8 cellular contexts compared by ENCODE assay signal in genomic region chr5:179023528-179024189, GRCh38. TPM values are rescaled to one million over a fixed set of nuclear protein-coding genes. Genes with fewer than 3 reads are reported as not detected.
DNase-seq lines count a peak whose midpoint lies in the region; ATAC-seq, FAIRE-seq and TF ChIP-seq lines count a peak whose summit lies in the region.

Gene ZNF879 (plus strand): TSS chr5:179023804. CDS start chr5:179025005, 1,201 bp downstream.

- H3K9me3 ChIP-seq in fibroblast of lung (ENCODE audit: control insufficient read depth, insufficient read depth, low read depth, low read length) = no peaks in the 10 kb centered on the region

- H3K4me2 ChIP-seq in fibroblast of lung (ENCODE audit: extremely low read depth, insufficient read depth, low read length) = peak within 1 kb of the TSS; percentile 89

- H3K36me3 ChIP-seq in fibroblast of lung (ENCODE audit: control insufficient read depth, insufficient read depth, low read length) = peaks cover 3% of the 10 kb centered on the region

- H3K4me1 Mint-ChIP-seq in activated T-helper 2 cell treated with anti-CD3 and anti-CD28 coated beads, Interferon-gamma antibody, Interleukin-2, Interleukin-4, amounts not matched to agents 10 μg/mL and 5 μg/mL and 100 μg/mL, durations not matched to agents 14 hours and 24 hours and 36 hours (ENCODE audit: low read depth) = peaks cover 5% of the 10 kb centered on the region

- H3K4me3 Mint-ChIP-seq in activated T-helper 2 cell treated with anti-CD3 and anti-CD28 coated beads, Interferon-gamma antibody, Interleukin-2, Interleukin-4, amounts not matched to agents 10 μg/mL and 5 μg/mL and 100 μg/mL, durations not matched to agents 14 hours and 24 hours and 36 hours (ENCODE audit: low read depth) = peak within 1 kb of the TSS; percentile 91

- H3K27ac ChIP-seq in fibroblast of lung (ENCODE audit: insufficient read depth, low read length) = peak within 1 kb of the TSS; percentile 58

- H3K36me3 Mint-ChIP-seq in activated T-helper 2 cell treated with anti-CD3 and anti-CD28 coated beads, Interferon-gamma antibody, Interleukin-2, Interleukin-4, amounts not matched to agents 10 μg/mL and 5 μg/mL and 100 μg/mL, durations not matched to agents 14 hours and 24 hours and 36 hours (ENCODE audit: low read depth) = peaks cover 43% of the 10 kb centered on the region

- H2AFZ ChIP-seq in fibroblast of lung (ENCODE audit: low read length) = peak within 1 kb of the TSS; percentile 90

- peak within 1 kb of the TSS; percentile 68 to 92 (median 76) for H3K4me3 ChIP-seq in fibroblast of lung (replicated peaks in 1 of 4; ENCODE audit: control extremely low read depth in 1 of 4, insufficient read depth in 1 of 4, low read depth in 3 of 4, low read length in 4 of 4)

- peak; percentile 81 for FAIRE-seq in A204.1 (lab: Jason Lieb, UNC)

- DNase-seq in HK-2 (ENCODE audit: unreplicated experiment) (peak; percentile 87), RPMI8226 (peak; percentile 87), fibroblast of lung (ENCODE audit: low read depth in 2 of 2) (peak; percentile 96 to 97), myocyte (ENCODE audit: low read depth) (peak; percentile 97)
- DNase-seq in activated T-helper 2 cell treated with anti-CD3 and anti-CD28 coated beads, Interferon-gamma antibody, Interleukin-2, Interleukin-4, amounts not matched to agents 10 μg/mL and 5 μg/mL and 100 μg/mL, durations not matched to agents 14 hours and 24 hours and 36 hours (ENCODE audit: low spot score) = peak; percentile 90
- DNase-seq in stimulated activated CD8-positive, alpha-beta memory T cell treated with anti-CD3 and anti-CD28 coated beads, Interleukin-7, amount 100 ng/mL, for 1 hour (ENCODE audit: low read depth in 2 of 2) = peak; percentile 81 to 89

- ATAC-seq in GM19043 (IDR thresholded peaks at IDR 0.05; ENCODE audit: low read depth, unreplicated experiment) = peak; percentile 76

- TF ChIP-seq CTCF in fibroblast of lung (conservative IDR thresholded peaks at IDR 0.05 in 1 of 2, IDR thresholded peaks at IDR 0.05 in 1 of 2; ENCODE audit: low read depth in 1 of 2, low read length in 2 of 2) = no peak

- peaks cover 3% of the 10 kb centered on the region for H3K27me3 Mint-ChIP-seq in activated T-helper 2 cell treated with anti-CD3 and anti-CD28 coated beads, Interferon-gamma antibody, Interleukin-2, Interleukin-4, amounts not matched to agents 10 μg/mL and 5 μg/mL and 100 μg/mL, durations not matched to agents 14 hours and 24 hours and 36 hours (ENCODE audit: low read depth)

- H3K9me3 Mint-ChIP-seq in activated T-helper 2 cell treated with anti-CD3 and anti-CD28 coated beads, Interferon-gamma antibody, Interleukin-2, Interleukin-4, amounts not matched to agents 10 μg/mL and 5 μg/mL and 100 μg/mL, durations not matched to agents 14 hours and 24 hours and 36 hours = peaks cover 39% of the 10 kb centered on the region

- H3K4me1 ChIP-seq in fibroblast of lung (ENCODE audit: control insufficient read depth, extremely low read depth, insufficient read depth, low read length) = no peaks in the 10 kb centered on the region

- peak within 1 kb of the TSS; percentile 75 for H3K9ac ChIP-seq in fibroblast of lung (ENCODE audit: insufficient read depth, low read length)

- H3K79me2 ChIP-seq in fibroblast of lung (ENCODE audit: control insufficient read depth, insufficient read depth, low read length) = no peaks in the 10 kb centered on the region

- no peaks in the 10 kb centered on the region for H3K27me3 ChIP-seq in fibroblast of lung (ENCODE audit: control insufficient read depth, insufficient read depth, low read length)

- H4K20me1 ChIP-seq in fibroblast of lung (ENCODE audit: control insufficient read depth, extremely low read depth, insufficient read depth, low read length) = no peaks in the 10 kb centered on the region

- peak within 1 kb of the TSS; percentile 74 for H3K27ac Mint-ChIP-seq in activated T-helper 2 cell treated with anti-CD3 and anti-CD28 coated beads, Interferon-gamma antibody, Interleukin-2, Interleukin-4, amounts not matched to agents 10 μg/mL and 5 μg/mL and 100 μg/mL, durations not matched to agents 14 hours and 24 hours and 36 hours

- intact Hi-C loops in activated T-helper 2 cell treated with anti-CD3 and anti-CD28 coated beads, Interferon-gamma antibody, Interleukin-2, Interleukin-4, amounts not matched to agents 10 μg/mL and 5 μg/mL and 100 μg/mL, durations not matched to agents 14 hours and 24 hours and 36 hours (cut with micrococcal nuclease) = loop anchor here (1.0 to 2.0 kb wide), 4 partner anchors 37 to 397 kb away; partner anchors contain the start of genes ZNF354A, ZNF354B and ZNF354C

RNA-seq across cellular contexts. Expression of gene ZNF879, which starts in this region (rescaled TPM):
- 1.9 and 2.3 TPM in 2 replicates for total RNA-seq in activated T-helper 2 cell treated with anti-CD3 and anti-CD28 coated beads, Interferon-gamma antibody, Interleukin-2, Interleukin-4, amounts not matched to agents 10 μg/mL and 5 μg/mL and 100 μg/mL, durations not matched to agents 14 hours and 24 hours and 36 hours
- total RNA-seq in fibroblast of lung (6.2 and 7.1 TPM in 2 replicates), myocyte (4.8 and 9.1 TPM in 2 replicates)
- 1.5 and 1.8 TPM in 2 replicates for polyA plus RNA-seq in fibroblast of lung
- 1.2 and 1.4 TPM in 2 replicates for polyA plus RNA-seq in fibroblast of lung (2012)
- polyA minus RNA-seq in fibroblast of lung (ENCODE audit: low replicate concordance) = not detected in 2 replicates
- polyA plus RNA-seq in myocyte (2012) = 1.4 TPM

Comparison
In these comparisons a context has a peak if more than half of its experiments do, and no peak if none do; other contexts are left out.
1. Peak in every context shown above with its lines: DNase-seq, ATAC-seq, H3K4me3 ChIP-seq and H3K27ac ChIP-seq.